Comparison of ENCODE assay signal across 9 cellular contexts in genomic region chr15:53072077-53072476, GRCh38.
A peak's percentile ranks its signal among the peaks of the same experiment; 100 is the strongest.
DNase-seq lines count a peak whose midpoint lies in the region; ATAC-seq, FAIRE-seq and TF ChIP-seq lines count a peak whose summit lies in the region.
"Had no signal": no experiment of that assay in that cellular context is flagged by ENCODE, and none has a peak within 500 bp of the region (broad histone marks: within the 10 kb centered on the region; RNA-seq: fewer than 3 reads in every experiment).

No MANE protein-coding gene starts in this region.

- FAIRE-seq in small intestine (lab: Jason Lieb, UNC) = no peak

- peaks cover 11% of the 10 kb centered on the region for H3K9me3 Mint-ChIP-seq in natural killer cell treated with Interleukin-12 subunit alpha and Interleukin-12 subunit beta and Interleukin-15 and Interleukin-18, amount 100 ng/mL, for 72 hours

- no peak overlapping the region for H2AFZ ChIP-seq in smooth muscle cell (ENCODE audit: low read depth)

- CTCF ChIA-PET in HEK293 (lab: Yijun Ruan, JAX) = no interaction called here
- CTCF ChIA-PET in RWPE1 (lab: Yijun Ruan, JAX) = no interaction called here

- no peaks in the 10 kb centered on the region for H3K4me1 ChIP-seq in HEK293 (ENCODE audit: control insufficient read depth, insufficient read depth, low read length)
- H3K4me1 ChIP-seq in small intestine (ENCODE audit: control insufficient read depth in 2 of 2, insufficient read depth in 1 of 2, low read depth in 1 of 2, low read length in 1 of 2) = no peaks in the 10 kb centered on the region
- H3K4me1 ChIP-seq in smooth muscle cell (ENCODE audit: low read depth) = no peaks in the 10 kb centered on the region

- TF ChIP-seq CTCF in HEK293 (tag by site-specific recombination; IDR thresholded peaks at IDR 0.05) = no peak
- no peak for TF ChIP-seq CTCF in RWPE1 (conservative IDR thresholded peaks at IDR 0.05; ENCODE audit: low read depth)
- no peak for TF ChIP-seq CTCF in smooth muscle cell (IDR thresholded peaks at IDR 0.05; ENCODE audit: borderline replicate concordance, insufficient read depth, poor library complexity, severe bottlenecking)

- H3K27me3 ChIP-seq in small intestine (ENCODE audit: control insufficient read depth in 2 of 2, insufficient read depth in 2 of 2, low read length in 2 of 2) = no peaks in the 10 kb centered on the region
- peaks cover under 1% of the 10 kb centered on the region for H3K27me3 ChIP-seq in smooth muscle cell (ENCODE audit: low read depth)

- in situ Hi-C loops in ACHN (cut with HindIII; ENCODE audit: low pct_ligation_motif_present, low pct_unique_long_range_greater_than_20kb, low sequenced_read_pairs) = no loop called here

- H3K4me3 Mint-ChIP-seq in natural killer cell treated with Interleukin-12 subunit alpha and Interleukin-12 subunit beta and Interleukin-15 and Interleukin-18, amount 100 ng/mL, for 72 hours = no peak overlapping the region
- H3K4me3 Mint-ChIP-seq: naive thymus-derived CD8-positive, alpha-beta T cell had no signal

- no peaks in the 10 kb centered on the region for H3K4me1 Mint-ChIP-seq in natural killer cell treated with Interleukin-12 subunit alpha and Interleukin-12 subunit beta and Interleukin-15 and Interleukin-18, amount 100 ng/mL, for 72 hours (ENCODE audit: low read depth in 2 of 2)
- H3K4me1 Mint-ChIP-seq: naive thymus-derived CD8-positive, alpha-beta T cell had no signal

- peak; percentile 96 for DNase-seq in ACHN
- DNase-seq in RWPE1 (ENCODE audit: low spot score) = peak; percentile 84
- DNase-seq in erythroblast (lab: John Stamatoyannopoulos, UW) = peak; percentile 24
- DNase-seq in small intestine = peak; percentile 78
- no peak for DNase-seq in natural killer cell treated with Interleukin-12 subunit alpha and Interleukin-12 subunit beta and Interleukin-15 and Interleukin-18, amount 100 ng/mL, for 72 hours (ENCODE audit: low spot score)
- no peak for DNase-seq in smooth muscle cell (lab: John Stamatoyannopoulos, UW; ENCODE audit: unreplicated experiment)

- H3K9me3 ChIP-seq in HEK293 (ENCODE audit: control insufficient read depth, insufficient read depth, low read depth, low read length) = no peaks in the 10 kb centered on the region
- no peaks in the 10 kb centered on the region for H3K9me3 ChIP-seq in small intestine (ENCODE audit: control insufficient read depth, low read depth)
- no peaks in the 10 kb centered on the region for H3K9me3 ChIP-seq in smooth muscle cell (replicated peaks; ENCODE audit: low read depth)

- no peak for ATAC-seq in natural killer cell treated with Interleukin-12 subunit alpha and Interleukin-12 subunit beta and Interleukin-15 and Interleukin-18, amount 100 ng/mL, for 72 hours
- ATAC-seq in HG02884 (IDR thresholded peaks at IDR 0.05; ENCODE audit: unreplicated experiment) = no peak
- ATAC-seq: naive thymus-derived CD8-positive, alpha-beta T cell had no signal

- H3F3A ChIP-seq in smooth muscle cell (ENCODE audit: low read depth) = no peaks in the 10 kb centered on the region

- H3K36me3 Mint-ChIP-seq in natural killer cell treated with Interleukin-12 subunit alpha and Interleukin-12 subunit beta and Interleukin-15 and Interleukin-18, amount 100 ng/mL, for 72 hours = no peaks in the 10 kb centered on the region
- H3K36me3 Mint-ChIP-seq: naive thymus-derived CD8-positive, alpha-beta T cell had no signal

- H3K27me3 Mint-ChIP-seq in natural killer cell treated with Interleukin-12 subunit alpha and Interleukin-12 subunit beta and Interleukin-15 and Interleukin-18, amount 100 ng/mL, for 72 hours = no peaks in the 10 kb centered on the region

- WGBS in small intestine, 3 donors = 0 to 4% (median 4%) methylated on average over 3 of the region's 3 CpGs
- 5% methylated on average over 3 of the region's 3 CpGs for WGBS in smooth muscle cell (ENCODE audit: low lambda C conversion rate)

- TF ChIP-seq POLR2A in erythroblast (IDR thresholded peaks at IDR 0.05; ENCODE audit: low read length) = no peak

- POLR2A ChIA-PET in HEK293 (lab: Yijun Ruan, JAX) = no interaction called here
- POLR2A ChIA-PET in RWPE1 (lab: Yijun Ruan, JAX; ENCODE audit: low non-redundant PET) = no interaction called here

- H3K9ac ChIP-seq in smooth muscle cell (ENCODE audit: low read depth) = no peak overlapping the region

- H3K36me3 ChIP-seq in HEK293 (ENCODE audit: control insufficient read depth in 2 of 2, insufficient read depth in 1 of 2, low read length in 2 of 2) (no peaks in the 10 kb centered on the region), small intestine (ENCODE audit: control insufficient read depth in 2 of 2, insufficient read depth in 2 of 2, low read length in 2 of 2) (no peaks in the 10 kb centered on the region), smooth muscle cell (ENCODE audit: low read depth) (no peaks in the 10 kb centered on the region)

- no peaks in the 10 kb centered on the region for H3K79me2 ChIP-seq in smooth muscle cell (ENCODE audit: low read depth)

- no peak overlapping the region for H3K27ac Mint-ChIP-seq in natural killer cell treated with Interleukin-12 subunit alpha and Interleukin-12 subunit beta and Interleukin-15 and Interleukin-18, amount 100 ng/mL, for 72 hours
- H3K27ac Mint-ChIP-seq: naive thymus-derived CD8-positive, alpha-beta T cell had no signal

- H3K4me3 ChIP-seq in HEK293 (ENCODE audit: low read depth, low read length) (no peak overlapping the region), small intestine (ENCODE audit: low read depth in 1 of 2, low read length in 2 of 2) (no peak overlapping the region), smooth muscle cell (no peak overlapping the region)

- no peak overlapping the region for H3K4me2 ChIP-seq in smooth muscle cell

- no peaks in the 10 kb centered on the region for H4K20me1 ChIP-seq in smooth muscle cell (ENCODE audit: low read depth)

- no peak overlapping the region for H3K27ac ChIP-seq in HEK293 (ENCODE audit: extremely low read depth, low read depth, low read length)
- peak overlapping the region; percentile 17 for H3K27ac ChIP-seq in RWPE1
- H3K27ac ChIP-seq in small intestine (ENCODE audit: low read depth in 1 of 2, low read length in 1 of 2) = no peak overlapping the region
- no peak overlapping the region for H3K27ac ChIP-seq in smooth muscle cell (ENCODE audit: low read depth)

TF ChIP-seq in HEK293, 187 proteins besides CTCF, POLR2A, EP300 and RAD21:
- TF ChIP-seq ZNF488 (tag by site-specific recombination; IDR thresholded peaks at IDR 0.05) (no peak), ZNF560 (tag by site-specific recombination; IDR thresholded peaks at IDR 0.05; ENCODE audit: borderline replicate concordance) (no peak), REST (tag by site-specific recombination; IDR thresholded peaks at IDR 0.05) (peak; percentile 75)

Comparison
In these comparisons a context has a peak if more than half of its experiments do, and no peak if none do; other contexts are left out.
1. DNase-seq: peak in ACHN (single experiment), RWPE1 (single experiment), erythroblast (2 of 2) and small intestine (single experiment); none in natural killer cell treated with Interleukin-12 subunit alpha and Interleukin-12 subunit beta and Interleukin-15 and Interleukin-18, amount 100 ng/mL, for 72 hours (single experiment) and smooth muscle cell (single experiment).